16 cellular contexts compared by ENCODE assay signal in genomic region chr17:17768415-17769088, GRCh38.
DNase-seq lines count a peak whose midpoint lies in the region; ATAC-seq and TF ChIP-seq lines count a peak whose summit lies in the region.
"Had no signal": no experiment of that assay in that cellular context is flagged by ENCODE, and none has a peak within 500 bp of the region (broad histone marks: within the 10 kb centered on the region; RNA-seq: fewer than 3 reads in every experiment).

No MANE protein-coding gene starts in this region.

- POLR2A ChIA-PET in A673 (lab: Charles Lee; ENCODE audit: low non-redundant PET) = no interaction called here

- H3K4me1 ChIP-seq in A673 (ENCODE audit: insufficient read depth, low read length, poor library complexity, severe bottlenecking) (peaks cover 39% of the 10 kb centered on the region), stomach (peaks cover 26 to 77% (median 56%) of the 10 kb centered on the region in 4 donors)

- no peaks in the 10 kb centered on the region for H3K36me3 ChIP-seq in A673 (ENCODE audit: insufficient read depth, low read length, poor library complexity, severe bottlenecking)
- H3K36me3 ChIP-seq in stomach = peaks cover 0 to 11% (median 2%) of the 10 kb centered on the region in 4 donors
- H3K36me3 ChIP-seq: breast epithelium had no signal

- H3K27me3 ChIP-seq in A673 (replicated peaks; ENCODE audit: insufficient read depth, low read depth, low read length, poor library complexity) (no peaks in the 10 kb centered on the region), stomach (no peaks in the 10 kb centered on the region)
- H3K27me3 ChIP-seq: breast epithelium had no signal

- no peak overlapping the region for H3K4me3 Mint-ChIP-seq in effector memory CD8-positive, alpha-beta T cell
- peak overlapping the region in 1 of 8 donors; percentile 28 for H3K4me3 Mint-ChIP-seq in naive B cell
- H3K4me3 Mint-ChIP-seq in activated naive CD8-positive, alpha-beta T cell treated with anti-CD3 and anti-CD28 coated beads, Interleukin-2, amount 50 U/mL, for 24 hours = no peak overlapping the region
- H3K4me3 Mint-ChIP-seq: naive thymus-derived CD8-positive, alpha-beta T cell had no signal

- peak overlapping the region; percentile 68 to 81 for H3K27ac Mint-ChIP-seq in effector memory CD8-positive, alpha-beta T cell
- peak overlapping the region in 5 of 6 donors; percentile 11 to 69 (median 53) for H3K27ac Mint-ChIP-seq in naive B cell
- no peak overlapping the region for H3K27ac Mint-ChIP-seq in activated naive CD8-positive, alpha-beta T cell treated with anti-CD3 and anti-CD28 coated beads, Interleukin-2, amount 50 U/mL, for 24 hours

- TF ChIP-seq EP300 in stomach (IDR thresholded peaks at IDR 0.05) = no peak

- H3K27ac ChIP-seq in A673 (ENCODE audit: low read depth, low read length, poor library complexity, severe bottlenecking) (peak overlapping the region; percentile 43), stomach (no peak overlapping the region)

- H3K4me1 Mint-ChIP-seq in effector memory CD8-positive, alpha-beta T cell (ENCODE audit: low read depth in 2 of 2) = peaks cover 12 to 23% of the 10 kb centered on the region in 2 donors
- peaks cover 43 to 61% (median 59%) of the 10 kb centered on the region in 3 donors for H3K4me1 Mint-ChIP-seq in naive B cell
- H3K4me1 Mint-ChIP-seq in activated naive CD8-positive, alpha-beta T cell treated with anti-CD3 and anti-CD28 coated beads, Interleukin-2, amount 50 U/mL, for 24 hours = peaks cover 35% of the 10 kb centered on the region

- no peaks in the 10 kb centered on the region for H3K27me3 Mint-ChIP-seq in effector memory CD8-positive, alpha-beta T cell
- H3K27me3 Mint-ChIP-seq in naive B cell = no peaks in the 10 kb centered on the region
- H3K27me3 Mint-ChIP-seq in activated naive CD8-positive, alpha-beta T cell treated with anti-CD3 and anti-CD28 coated beads, Interleukin-2, amount 50 U/mL, for 24 hours = no peaks in the 10 kb centered on the region
- H3K27me3 Mint-ChIP-seq: naive thymus-derived CD8-positive, alpha-beta T cell had no signal

- H3K36me3 Mint-ChIP-seq in effector memory CD8-positive, alpha-beta T cell (ENCODE audit: insufficient read depth) = peaks cover 2% of the 10 kb centered on the region
- no peaks in the 10 kb centered on the region for H3K36me3 Mint-ChIP-seq in naive B cell
- H3K36me3 Mint-ChIP-seq in activated naive CD8-positive, alpha-beta T cell treated with anti-CD3 and anti-CD28 coated beads, Interleukin-2, amount 50 U/mL, for 24 hours (ENCODE audit: low read depth) = no peaks in the 10 kb centered on the region
- H3K36me3 Mint-ChIP-seq: naive thymus-derived CD8-positive, alpha-beta T cell had no signal

- CTCF ChIA-PET in A673 (lab: Charles Lee) = no interaction called here

- no peaks in the 10 kb centered on the region for H3K9me3 Mint-ChIP-seq in effector memory CD8-positive, alpha-beta T cell
- H3K9me3 Mint-ChIP-seq in naive B cell = no peaks in the 10 kb centered on the region
- no peaks in the 10 kb centered on the region for H3K9me3 Mint-ChIP-seq in activated naive CD8-positive, alpha-beta T cell treated with anti-CD3 and anti-CD28 coated beads, Interleukin-2, amount 50 U/mL, for 24 hours
- H3K9me3 Mint-ChIP-seq: naive thymus-derived CD8-positive, alpha-beta T cell had no signal

- DNase-seq in A673 (ENCODE audit: low spot score) (no peak), NCI-H2029 treated with DMSO at 0.1 percent for 48 hours (lab: John Stamatoyannopoulos, UW) (peak; percentile 54), naive B cell (no peak), KG1 (lab: John Stamatoyannopoulos, UW) (no peak), stomach (no peak), cerebellar cortex (ENCODE audit: low spot score) (no peak)
- DNase-seq in effector memory CD8-positive, alpha-beta T cell = no peak
- DNase-seq in activated naive CD8-positive, alpha-beta T cell treated with anti-CD3 and anti-CD28 coated beads, Interleukin-2, amount 50 U/mL, for 24 hours = no peak
- DNase-seq: activated T-cell treated with anti-CD3 and anti-CD28 coated beads, Interleukin-2, amount 50 U/mL, for 48 hours; AML-193; DND-41; naive thymus-derived CD8-positive, alpha-beta T cell; NCI-H446; SIG-M5; stimulated activated CD4-positive, alpha-beta T cell treated with anti-CD3 and anti-CD28 coated beads, Interleukin-12 subunit alpha, Interleukin-12 subunit beta, amount 100 ng/mL, for 4 hours had no signal

- 57 to 68% (median 61%) methylated on average over 13 to 14 of the region's 14 CpGs for whole genome bisulfite sequencing in stomach, 5 donors

- H3K9me3 ChIP-seq in A673 (ENCODE audit: low read depth, low read length, poor library complexity, severe bottlenecking) (no peaks in the 10 kb centered on the region), stomach (no peaks in the 10 kb centered on the region)
- H3K9me3 ChIP-seq: breast epithelium had no signal

- no peak overlapping the region for H3K4me3 ChIP-seq in A673 (ENCODE audit: low read depth, low read length, poor library complexity, severe bottlenecking)
- H3K4me3 ChIP-seq in stomach = no peak overlapping the region
- H3K4me3 ChIP-seq: breast epithelium had no signal

- intact Hi-C loops in A673 (cut with micrococcal nuclease; ENCODE audit: unreplicated experiment) (no loop called here), stomach (cut with DNase I; ENCODE audit: low total_unique reads) (no loop called here)

- no peak for ATAC-seq in effector memory CD8-positive, alpha-beta T cell (replicated peaks)
- no peak for ATAC-seq in naive B cell (ENCODE audit: low read depth in 2 of 2)
- ATAC-seq in activated naive CD8-positive, alpha-beta T cell treated with anti-CD3 and anti-CD28 coated beads, Interleukin-2, amount 50 U/mL, for 24 hours = no peak
- ATAC-seq: naive thymus-derived CD8-positive, alpha-beta T cell had no signal

- TF ChIP-seq POLR2A in stomach (IDR thresholded peaks at IDR 0.05) = no peak

- BruUV-seq in A673 (replicated peaks; lab: Mats Ljungman, UMichigan) = no TSS peak

- TF ChIP-seq CTCF in A673 (conservative IDR thresholded peaks at IDR 0.05; ENCODE audit: low read depth, low read length) (no peak), stomach (IDR thresholded peaks at IDR 0.05) (no peak)
